ENCODE assay signal across 14 cellular contexts in genomic region chr12:104546575-104546974, GRCh38.
A peak's percentile ranks its signal among the peaks of the same experiment; 100 is the strongest.
DNase-seq lines count a peak whose midpoint lies in the region; ATAC-seq and TF ChIP-seq lines count a peak whose summit lies in the region.
"Had no signal": no experiment of that assay in that cellular context is flagged by ENCODE, and none has a peak within 500 bp of the region (broad histone marks: within the 10 kb centered on the region; RNA-seq: fewer than 3 reads in every experiment).

No MANE protein-coding gene starts in this region.

- POLR2A ChIA-PET in activated CD4-positive, alpha-beta memory T cell treated with anti-CD3 and anti-CD28 coated beads, Interleukin-2, amount 10 ng/mL, durations not matched to agents 7 days and 5 days (lab: Charles Lee) = interaction anchor here (0.8 kb wide), 1 partner anchor 175 kb away, joined by 3 read pairs; no protein-coding TSS in a partner anchor

- no peaks in the 10 kb centered on the region for H3K27me3 Mint-ChIP-seq in activated CD4-positive, alpha-beta memory T cell treated with anti-CD3 and anti-CD28 coated beads, Interleukin-2, amount 10 ng/mL, durations not matched to agents 7 days and 5 days
- H3K27me3 Mint-ChIP-seq: activated naive CD8-positive, alpha-beta T cell treated with anti-CD3 and anti-CD28 coated beads, Interleukin-2, amount 10 ng/mL, durations not matched to agents 7 days and 5 days; central memory CD8-positive, alpha-beta T cell; stimulated activated naive CD8-positive, alpha-beta T cell treated with anti-CD3 and anti-CD28 coated beads, Interleukin-15, Interleukin-2, amounts not matched to agents 100 ng/mL and 50 ng/mL, for 24 hours had no signal

- peaks cover 61% of the 10 kb centered on the region for H3K36me3 Mint-ChIP-seq in activated CD4-positive, alpha-beta memory T cell treated with anti-CD3 and anti-CD28 coated beads, Interleukin-2, amount 10 ng/mL, durations not matched to agents 7 days and 5 days (ENCODE audit: low read depth)

- intact Hi-C loops in sciatic nerve (cut with DNase I) = no loop called here

- DNase-seq in DMS 273 (lab: John Stamatoyannopoulos, UW; ENCODE audit: unreplicated experiment) (peak; percentile 28), DMS 273 treated with DMSO at 0.1 percent for 48 hours (lab: John Stamatoyannopoulos, UW) (no peak), NOMO-1 treated with dmso at 0.1 percent for 144 hours (lab: John Stamatoyannopoulos, UW; ENCODE audit: unreplicated experiment) (peak; percentile 27), epithelial cell of esophagus (ENCODE audit: low read depth) (peak; percentile 69), sciatic nerve (ENCODE audit: low spot score) (no peak), GM13976 (ENCODE audit: low spot score) (no peak), NCI-H1930 (lab: John Stamatoyannopoulos, UW) (no peak)
- no peak for DNase-seq in activated CD4-positive, alpha-beta memory T cell treated with anti-CD3 and anti-CD28 coated beads, Interleukin-2, amount 10 ng/mL, durations not matched to agents 7 days and 5 days
- DNase-seq: activated CD4-positive, CD25-positive, alpha-beta regulatory T cell treated with anti-CD3 and anti-CD28 coated beads, Interleukin-2, amount 50 U/mL, for 72 hours; activated naive CD8-positive, alpha-beta T cell treated with anti-CD3 and anti-CD28 coated beads, Interleukin-2, amount 10 ng/mL, durations not matched to agents 7 days and 5 days; NCI-H2107; SW 1271 had no signal

- TF ChIP-seq CTCF in epithelial cell of esophagus (IDR thresholded peaks at IDR 0.05; ENCODE audit: insufficient read depth, low read depth, low read length, missing control alignments) (no peak), GM13976 (IDR thresholded peaks at IDR 0.05; ENCODE audit: borderline replicate concordance, control extremely low read depth, extremely low read depth, insufficient read depth, missing control alignments) (no peak)

- in situ Hi-C loops in GM13976 (cut with MboI; ENCODE audit: low sequenced_read_pairs, unreplicated experiment) = no loop called here

- CTCF ChIA-PET in activated CD4-positive, alpha-beta memory T cell treated with anti-CD3 and anti-CD28 coated beads, Interleukin-2, amount 10 ng/mL, durations not matched to agents 7 days and 5 days (lab: Charles Lee) = interaction anchor here (1.4 to 1.8 kb wide), 2 partner anchors 90 to 165 kb away, joined by 3 to 7 read pairs; partner anchors contain the start of gene CHST11

- no peak overlapping the region for H3K4me3 ChIP-seq in epithelial cell of esophagus (ENCODE audit: low read length)

- no peak overlapping the region for H3K27ac Mint-ChIP-seq in activated CD4-positive, alpha-beta memory T cell treated with anti-CD3 and anti-CD28 coated beads, Interleukin-2, amount 10 ng/mL, durations not matched to agents 7 days and 5 days
- H3K27ac Mint-ChIP-seq: activated naive CD8-positive, alpha-beta T cell treated with anti-CD3 and anti-CD28 coated beads, Interleukin-2, amount 10 ng/mL, durations not matched to agents 7 days and 5 days; stimulated activated naive CD8-positive, alpha-beta T cell treated with anti-CD3 and anti-CD28 coated beads, Interleukin-15, Interleukin-2, amounts not matched to agents 100 ng/mL and 50 ng/mL, for 24 hours had no signal

- H3K4me3 Mint-ChIP-seq in activated CD4-positive, alpha-beta memory T cell treated with anti-CD3 and anti-CD28 coated beads, Interleukin-2, amount 10 ng/mL, durations not matched to agents 7 days and 5 days = no peak overlapping the region
- H3K4me3 Mint-ChIP-seq: activated naive CD8-positive, alpha-beta T cell treated with anti-CD3 and anti-CD28 coated beads, Interleukin-2, amount 10 ng/mL, durations not matched to agents 7 days and 5 days; central memory CD8-positive, alpha-beta T cell; stimulated activated naive CD8-positive, alpha-beta T cell treated with anti-CD3 and anti-CD28 coated beads, Interleukin-15, Interleukin-2, amounts not matched to agents 100 ng/mL and 50 ng/mL, for 24 hours had no signal

- H3K4me1 Mint-ChIP-seq in activated CD4-positive, alpha-beta memory T cell treated with anti-CD3 and anti-CD28 coated beads, Interleukin-2, amount 10 ng/mL, durations not matched to agents 7 days and 5 days = peaks cover 43% of the 10 kb centered on the region

- H3K9me3 Mint-ChIP-seq in activated CD4-positive, alpha-beta memory T cell treated with anti-CD3 and anti-CD28 coated beads, Interleukin-2, amount 10 ng/mL, durations not matched to agents 7 days and 5 days = peaks cover 9% of the 10 kb centered on the region
- H3K9me3 Mint-ChIP-seq: central memory CD8-positive, alpha-beta T cell; stimulated activated naive CD8-positive, alpha-beta T cell treated with anti-CD3 and anti-CD28 coated beads, Interleukin-15, Interleukin-2, amounts not matched to agents 100 ng/mL and 50 ng/mL, for 24 hours had no signal

- ATAC-seq in sciatic nerve = peak; percentile 72

Comparison
In these comparisons a context has a peak if more than half of its experiments do, and no peak if none do; other contexts are left out.
1. DNase-seq: peak in DMS 273 (single experiment), NOMO-1 treated with dmso at 0.1 percent for 144 hours (single experiment) and epithelial cell of esophagus (single experiment); none in DMS 273 treated with DMSO at 0.1 percent for 48 hours (single experiment), sciatic nerve (single experiment), GM13976 (single experiment), activated CD4-positive, alpha-beta memory T cell treated with anti-CD3 and anti-CD28 coated beads, Interleukin-2, amount 10 ng/mL, durations not matched to agents 7 days and 5 days (single experiment) and NCI-H1930 (0 of 2).